Comparison of ENCODE assay signal across 9 cellular contexts in genomic region chr2:100105678-100106054, GRCh38. TPM values are rescaled to one million over a fixed set of nuclear protein-coding genes. Genes with fewer than 3 reads are reported as not detected.
A peak's percentile ranks its signal among the peaks of the same experiment; 100 is the strongest.
DNase-seq lines count a peak whose midpoint lies in the region; ATAC-seq and TF ChIP-seq lines count a peak whose summit lies in the region.
"Had no signal": no experiment of that assay in that cellular context is flagged by ENCODE, and none has a peak within 500 bp of the region (broad histone marks: within the 10 kb centered on the region; RNA-seq: fewer than 3 reads in every experiment).

No MANE protein-coding gene starts in this region.

- H3K4me1 Mint-ChIP-seq in activated CD8-positive, alpha-beta T cell treated with anti-CD3 and anti-CD28 coated beads for 36 hours (ENCODE audit: low read depth) = no peaks in the 10 kb centered on the region

- WGBS in GM23248 (ENCODE audit: low coverage in 1 of 2, low lambda C conversion rate in 2 of 2, missing lambda C conversion rate in 2 of 2), 2 experiments = 49 to 52% methylated on average over 12 of the region's 12 CpGs
- WGBS in spleen, 5 donors = 57 to 80% (median 69%) methylated on average over 12 of the region's 12 CpGs

- H3K9ac ChIP-seq in GM23248 = no peak overlapping the region
- no peak overlapping the region for H3K9ac ChIP-seq in iPS-18a (ENCODE audit: low read length)

- H3K4me2 ChIP-seq in GM23248 (ENCODE audit: unreplicated experiment) = no peak overlapping the region

- no peak for TF ChIP-seq POLR2A in spleen (IDR thresholded peaks at IDR 0.05)
- no peak for TF ChIP-seq POLR2A in GM18505 (IDR thresholded peaks at IDR 0.05; ENCODE audit: borderline replicate concordance, extremely low read depth, insufficient read depth, insufficient read length)

- no peaks in the 10 kb centered on the region for H3K9me3 ChIP-seq in GM23248 (ENCODE audit: low read depth)
- no peaks in the 10 kb centered on the region for H3K9me3 ChIP-seq in iPS-18a (ENCODE audit: control insufficient read depth, low read depth, low read length)
- H3K9me3 ChIP-seq in spleen = no peaks in the 10 kb centered on the region
- H3K9me3 ChIP-seq in BE2C = no peaks in the 10 kb centered on the region

- no peak overlapping the region for H3K27ac Mint-ChIP-seq in activated CD8-positive, alpha-beta T cell treated with anti-CD3 and anti-CD28 coated beads for 36 hours

- peak overlapping the region; percentile 79; the same call in 1 of the 2 replicates for H2AFZ ChIP-seq in GM23248

- H3K27me3 Mint-ChIP-seq in activated CD8-positive, alpha-beta T cell treated with anti-CD3 and anti-CD28 coated beads for 36 hours = peaks cover 21% of the 10 kb centered on the region

- no peaks in the 10 kb centered on the region for H3K9me2 ChIP-seq in GM23248 (ENCODE audit: insufficient read depth)

- no peaks in the 10 kb centered on the region for H3F3A ChIP-seq in GM23248 (ENCODE audit: insufficient read depth)

- H3K36me3 ChIP-seq in GM23248 (ENCODE audit: low read depth) = no peaks in the 10 kb centered on the region
- H3K36me3 ChIP-seq in iPS-18a (ENCODE audit: control insufficient read depth, low read depth, low read length) = no peaks in the 10 kb centered on the region
- H3K36me3 ChIP-seq in spleen = no peaks in the 10 kb centered on the region
- no peaks in the 10 kb centered on the region for H3K36me3 ChIP-seq in BE2C

- H3K27ac ChIP-seq in GM23248 (no peak overlapping the region), iPS-18a (ENCODE audit: low read length) (no peak overlapping the region), spleen (peak overlapping the region in 2 of 8 donors; percentile 47 to 60)

- H3K4me3 ChIP-seq in GM23248 = peak overlapping the region; percentile 63
- H3K4me3 ChIP-seq in iPS-18a (ENCODE audit: low read length) = peak overlapping the region; percentile 59
- peak overlapping the region in 7 of 8 donors; percentile 21 to 73 (median 45) for H3K4me3 ChIP-seq in spleen
- H3K4me3 ChIP-seq in BE2C (ENCODE audit: low read depth, low read length) = no peak overlapping the region

- no peak for DNase-seq in GM23248
- DNase-seq in activated CD8-positive, alpha-beta T cell treated with anti-CD3 and anti-CD28 coated beads for 36 hours = no peak
- DNase-seq in spleen = no peak
- DNase-seq in BE2C = no peak
- DNase-seq: NCI-H2171 had no signal

- POLR2A ChIA-PET in activated CD8-positive, alpha-beta T cell treated with anti-CD3 and anti-CD28 coated beads for 36 hours (lab: Charles Lee) = no interaction called here

- H3K27me3 ChIP-seq in GM23248 (replicated peaks; ENCODE audit: insufficient read depth) (peaks cover 48% of the 10 kb centered on the region), iPS-18a (ENCODE audit: control insufficient read depth, insufficient read depth, low read length) (peaks cover 71% of the 10 kb centered on the region), spleen (replicated peaks in 1 of 7) (peaks cover 0 to 22% (median 9%) of the 10 kb centered on the region in 7 donors), BE2C (no peaks in the 10 kb centered on the region)

- peak overlapping the region; percentile 69 for H3K4me3 Mint-ChIP-seq in activated CD8-positive, alpha-beta T cell treated with anti-CD3 and anti-CD28 coated beads for 36 hours

- H3K79me2 ChIP-seq in GM23248 (ENCODE audit: insufficient read depth) = no peaks in the 10 kb centered on the region

- intact Hi-C loops in activated CD8-positive, alpha-beta T cell treated with anti-CD3 and anti-CD28 coated beads for 36 hours (cut with micrococcal nuclease) = no loop called here
- intact Hi-C loops in spleen (cut with DNase I; ENCODE audit: low total_unique reads) = no loop called here

- H3K9me3 Mint-ChIP-seq in activated CD8-positive, alpha-beta T cell treated with anti-CD3 and anti-CD28 coated beads for 36 hours = no peaks in the 10 kb centered on the region

- H3K36me3 Mint-ChIP-seq in activated CD8-positive, alpha-beta T cell treated with anti-CD3 and anti-CD28 coated beads for 36 hours (ENCODE audit: low read depth) = peaks cover 3% of the 10 kb centered on the region

- H4K20me1 ChIP-seq in GM23248 (ENCODE audit: insufficient read depth) = no peaks in the 10 kb centered on the region

- in situ Hi-C loops in GM23248 (cut with MboI) = no loop called here

- H3K4me1 ChIP-seq in GM23248 (ENCODE audit: insufficient read depth) (0 out of 2 replicates have a peak, but pooled peaks cover 4% of the 10 kb centered on the region), iPS-18a (ENCODE audit: control insufficient read depth, low read depth, low read length) (peaks cover 12% of the 10 kb centered on the region), spleen (peaks cover 4 to 53% (median 18%) of the 10 kb centered on the region in 6 donors), BE2C (no peaks in the 10 kb centered on the region; the same call in 1 of the 2 replicates)

- no peak for ATAC-seq in activated CD8-positive, alpha-beta T cell treated with anti-CD3 and anti-CD28 coated beads for 36 hours
- ATAC-seq in HG02938 (IDR thresholded peaks at IDR 0.05; ENCODE audit: unreplicated experiment) (no peak), HG03175 (IDR thresholded peaks at IDR 0.05; ENCODE audit: unreplicated experiment) (no peak), GM18505 (IDR thresholded peaks at IDR 0.05; ENCODE audit: unreplicated experiment) (no peak)

- TF ChIP-seq CTCF in activated CD8-positive, alpha-beta T cell treated with anti-CD3 and anti-CD28 coated beads for 36 hours (IDR thresholded peaks at IDR 0.05) = no peak
- TF ChIP-seq CTCF in spleen (IDR thresholded peaks at IDR 0.05 in 8 of 11, conservative IDR thresholded peaks at IDR 0.05 in 3 of 11) (no peak), BE2C (IDR thresholded peaks at IDR 0.05; ENCODE audit: low read depth, low read length) (no peak)

- CTCF ChIA-PET in activated CD8-positive, alpha-beta T cell treated with anti-CD3 and anti-CD28 coated beads for 36 hours (lab: Charles Lee) = no interaction called here

RNA-seq across cellular contexts. Expression of gene AFF3, which starts 36.7 kb away (rescaled TPM):
- total RNA-seq in GM23248 (2014; rRNA removed; shearing (Covaris generic)) = 0.76 and 0.86 TPM in 2 replicates
- polyA plus RNA-seq in GM23248 (2016; fragmentation: Nextera tagmentation; extraction: Ambion mirVana) = 0.56 and 0.75 TPM in 2 replicates
- total RNA-seq in activated CD8-positive, alpha-beta T cell treated with anti-CD3 and anti-CD28 coated beads for 36 hours = 1 to 10 TPM; 3.1 to 3.5 TPM
- 10 to 100 TPM; 39.5 to 92.2 (median 72.9) TPM for total RNA-seq in spleen
- polyA plus RNA-seq in spleen = 1 to 10 TPM; 6.0 to 9.1 (median 8.5) TPM
- polyA plus RNA-seq in BE2C (2012; ENCODE audit: insufficient read depth, insufficient read length, low read depth) = 0.99 TPM

Comparison
In these comparisons a context has a peak if more than half of its experiments do, and no peak if none do; other contexts are left out.
1. RNA of gene AFF3, which starts 36.7 kb away (total RNA-seq): 39.5 to 92.2 TPM in spleen; 3.1 to 3.5 TPM in activated CD8-positive, alpha-beta T cell treated with anti-CD3 and anti-CD28 coated beads for 36 hours and 0.76 to 0.86 TPM in GM23248; every median in the first group is over 4 times any median in the second.